Comparison of ENCODE assay signal across 14 cellular contexts in the genomic region with DNA sequence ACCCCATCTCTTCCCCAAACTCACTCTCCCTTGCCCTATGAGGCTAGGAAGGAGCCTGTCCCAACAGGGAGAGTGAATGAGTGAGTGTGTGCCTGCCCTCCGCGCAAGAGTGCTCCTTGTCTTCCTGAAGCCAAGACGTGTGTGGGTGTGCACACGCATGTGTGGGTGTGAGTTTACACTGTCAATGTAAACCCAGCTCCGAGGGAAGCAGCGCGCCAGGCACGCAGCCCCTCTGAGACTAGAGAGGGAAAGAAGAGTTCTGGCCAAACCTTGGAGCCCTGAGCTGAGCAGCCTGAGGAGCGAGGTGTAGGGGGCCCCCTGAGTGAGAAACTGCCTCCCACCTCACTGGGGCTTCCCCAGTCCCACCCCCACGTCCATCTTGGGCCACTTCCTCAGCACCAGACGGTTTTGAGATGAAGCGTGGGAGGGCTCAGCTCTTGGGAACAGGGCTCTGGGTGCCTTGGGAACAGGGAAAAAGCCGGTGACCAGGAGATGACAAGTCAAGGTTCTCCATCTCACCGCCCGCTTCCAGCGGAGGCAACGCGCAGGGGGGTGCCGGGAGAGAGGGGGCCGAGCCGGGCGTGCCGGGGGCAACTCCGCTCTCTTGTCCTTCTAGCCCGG. TPM values are rescaled to one million over a fixed set of nuclear protein-coding genes. Genes with fewer than 3 reads are reported as not detected.
DNase-seq lines count a peak whose midpoint lies in the region; ATAC-seq and TF ChIP-seq lines count a peak whose summit lies in the region.
"Had no signal": no experiment of that assay in that cellular context is flagged by ENCODE, and none has a peak within 500 bp of the region (broad histone marks: within the 10 kb centered on the region; RNA-seq: fewer than 3 reads in every experiment).

No MANE protein-coding gene starts in this region.

- H3K36me3 Mint-ChIP-seq in CD4-positive, CD25-positive, alpha-beta regulatory T cell: no peaks in the 10 kb centered on the region
- no peaks in the 10 kb centered on the region for H3K36me3 Mint-ChIP-seq in WTC11
- peaks cover 6% of the 10 kb centered on the region for H3K36me3 Mint-ChIP-seq in natural killer cell
- peaks cover under 1% of the 10 kb centered on the region for H3K36me3 Mint-ChIP-seq in activated naive CD4-positive, alpha-beta T cell treated with anti-CD3 and anti-CD28 coated beads, Interleukin-2, amount 10 ng/mL, durations not matched to agents 7 days and 5 days
- H3K36me3 Mint-ChIP-seq: CD8-positive, alpha-beta memory T cell; T-cell had no signal

- peaks cover 39% of the 10 kb centered on the region for H3K4me1 ChIP-seq in CD4-positive, CD25-positive, alpha-beta regulatory T cell (ENCODE audit: control insufficient read depth, insufficient read depth, low read length, poor library complexity, severe bottlenecking)
- peaks cover 0 to 62% (median 30%) of the 10 kb centered on the region in 9 donors for H3K4me1 ChIP-seq in heart right ventricle
- H3K4me1 ChIP-seq in osteoblast (ENCODE audit: insufficient read depth, low read length): peaks cover 12% of the 10 kb centered on the region

- peaks cover 7 to 43% (median 26%) of the 10 kb centered on the region in 4 donors for H3K4me1 Mint-ChIP-seq in CD4-positive, CD25-positive, alpha-beta regulatory T cell
- H3K4me1 Mint-ChIP-seq in WTC11: peaks cover 65% of the 10 kb centered on the region
- peaks cover 22 to 45% of the 10 kb centered on the region in 2 donors for H3K4me1 Mint-ChIP-seq in natural killer cell
- peaks cover 34% of the 10 kb centered on the region for H3K4me1 Mint-ChIP-seq in activated naive CD4-positive, alpha-beta T cell treated with anti-CD3 and anti-CD28 coated beads, Interleukin-2, amount 10 ng/mL, durations not matched to agents 7 days and 5 days

- POLR2A ChIA-PET in WTC11 (lab: Charles Lee): interaction anchor here (0.6 to 1.2 kb wide), 2 partner anchors 9 to 11 kb away, joined by 3 to 6 read pairs; no protein-coding TSS in a partner anchor

- H3K4me2 ChIP-seq in osteoblast (ENCODE audit: insufficient read depth, low read length): peak overlapping the region; percentile 20

- H3K9me3 Mint-ChIP-seq in CD4-positive, CD25-positive, alpha-beta regulatory T cell: peaks cover 0 to 6% (median 0%) of the 10 kb centered on the region in 7 donors
- H3K9me3 Mint-ChIP-seq in WTC11 (no peaks in the 10 kb centered on the region), natural killer cell (no peaks in the 10 kb centered on the region)
- no peaks in the 10 kb centered on the region for H3K9me3 Mint-ChIP-seq in activated naive CD4-positive, alpha-beta T cell treated with anti-CD3 and anti-CD28 coated beads, Interleukin-2, amount 10 ng/mL, durations not matched to agents 7 days and 5 days
- H3K9me3 Mint-ChIP-seq: HFFc6, T-cell had no signal

- CTCF ChIA-PET in WTC11 (lab: Charles Lee): interaction anchor here (1.0 to 4.1 kb wide), 3 partner anchors 10 to 509 kb away, joined by 5 to 26 read pairs (median 22); no protein-coding TSS in a partner anchor
- CTCF ChIA-PET in activated naive CD4-positive, alpha-beta T cell treated with anti-CD3 and anti-CD28 coated beads, Interleukin-2, amount 10 ng/mL, durations not matched to agents 7 days and 5 days (lab: Charles Lee): interaction anchor here (0.9 kb wide), 1 partner anchor 11 kb away, joined by 3 read pairs; no protein-coding TSS in a partner anchor

- intact Hi-C loops in heart right ventricle (cut with DNase I): loop anchor here in 2 of 10 donors (2.0 to 5.0 kb wide), 2 partner anchors 196 to 512 kb away; no protein-coding TSS in a partner anchor
- intact Hi-C loops in natural killer cell (cut with micrococcal nuclease): no loop called here

- peaks cover 81% of the 10 kb centered on the region for H3K27me3 Mint-ChIP-seq in CD4-positive, CD25-positive, alpha-beta regulatory T cell
- H3K27me3 Mint-ChIP-seq in WTC11 (ENCODE audit: low read depth): peaks cover 59% of the 10 kb centered on the region
- peaks cover 67 to 80% of the 10 kb centered on the region in 2 donors for H3K27me3 Mint-ChIP-seq in natural killer cell (ENCODE audit: low read depth in 2 of 2)
- peaks cover 67% of the 10 kb centered on the region for H3K27me3 Mint-ChIP-seq in activated naive CD4-positive, alpha-beta T cell treated with anti-CD3 and anti-CD28 coated beads, Interleukin-2, amount 10 ng/mL, durations not matched to agents 7 days and 5 days

- no peak overlapping the region for H3K27ac Mint-ChIP-seq in CD4-positive, CD25-positive, alpha-beta regulatory T cell
- peak overlapping the region; percentile 94 for H3K27ac Mint-ChIP-seq in WTC11
- H3K27ac Mint-ChIP-seq in natural killer cell: no peak overlapping the region
- H3K27ac Mint-ChIP-seq in activated naive CD4-positive, alpha-beta T cell treated with anti-CD3 and anti-CD28 coated beads, Interleukin-2, amount 10 ng/mL, durations not matched to agents 7 days and 5 days: no peak overlapping the region
- H3K27ac Mint-ChIP-seq: HFFc6, T-cell had no signal

- no peak for ATAC-seq in CD4-positive, CD25-positive, alpha-beta regulatory T cell (ENCODE audit: low read depth in 2 of 2)
- ATAC-seq in WTC11 (peak; percentile 3), heart right ventricle (peak in 5 of 8 donors; percentile 14 to 36 (median 28)), natural killer cell (no peak)
- ATAC-seq: T-cell had no signal

- DNase-seq in CD4-positive, CD25-positive, alpha-beta regulatory T cell: no peak
- peak; percentile 53 for DNase-seq in WTC11 (ENCODE audit: low spot score)
- peak; percentile 23 to 65 for DNase-seq in heart right ventricle
- peak; percentile 74 for DNase-seq in osteoblast (ENCODE audit: insufficient read length, low spot score, missing footprints)
- DNase-seq in natural killer cell: no peak
- DNase-seq in activated naive CD4-positive, alpha-beta T cell (lab: John Stamatoyannopoulos, UW): no peak
- no peak for DNase-seq in activated naive CD4-positive, alpha-beta T cell treated with anti-CD3 and anti-CD28 coated beads, Interleukin-2, amount 10 ng/mL, durations not matched to agents 7 days and 5 days
- no peak for DNase-seq in NCI-H774 (lab: John Stamatoyannopoulos, UW)
- DNase-seq: activated effector memory CD4-positive, alpha-beta T cell treated with anti-CD3 and anti-CD28 coated beads, Interleukin-2, amount 50 U/mL, for 16 hours; CD8-positive, alpha-beta memory T cell; HFFc6; NCI-H2081 treated with DMSO at 0.1 percent for 48 hours; T-cell had no signal

- WGBS in heart right ventricle, 2 donors: 4 to 6% methylated on average over 25 of the region's 25 CpGs

- H2AFZ ChIP-seq in osteoblast (ENCODE audit: low read length): peak overlapping the region; percentile 18

- H3K4me3 Mint-ChIP-seq in CD4-positive, CD25-positive, alpha-beta regulatory T cell: peak overlapping the region; percentile 7 to 46 (median 40)
- H3K4me3 Mint-ChIP-seq in WTC11 (peak overlapping the region; percentile 86), natural killer cell (no peak overlapping the region)
- no peak overlapping the region for H3K4me3 Mint-ChIP-seq in activated naive CD4-positive, alpha-beta T cell treated with anti-CD3 and anti-CD28 coated beads, Interleukin-2, amount 10 ng/mL, durations not matched to agents 7 days and 5 days

- peaks cover 0 to 10% of the 10 kb centered on the region in 2 experiments for H3K9me3 ChIP-seq in CD4-positive, CD25-positive, alpha-beta regulatory T cell (ENCODE audit: control insufficient read depth in 2 of 2, low read length in 2 of 2)
- H3K9me3 ChIP-seq in heart right ventricle: no peaks in the 10 kb centered on the region
- no peaks in the 10 kb centered on the region for H3K9me3 ChIP-seq in osteoblast (ENCODE audit: low read depth, low read length)

- H3K4me3 ChIP-seq in CD4-positive, CD25-positive, alpha-beta regulatory T cell (ENCODE audit: low read depth, low read length): no peak overlapping the region
- peak overlapping the region in 9 of 10 donors; percentile 10 to 95 (median 74) for H3K4me3 ChIP-seq in heart right ventricle
- peak overlapping the region; percentile 25 for H3K4me3 ChIP-seq in osteoblast (ENCODE audit: insufficient read depth, low read length)

- H4K20me1 ChIP-seq in osteoblast (ENCODE audit: insufficient read depth, low read length): no peaks in the 10 kb centered on the region

- H3K36me3 ChIP-seq in CD4-positive, CD25-positive, alpha-beta regulatory T cell (ENCODE audit: control insufficient read depth, insufficient read depth, low read length): no peaks in the 10 kb centered on the region
- H3K36me3 ChIP-seq in heart right ventricle: no peaks in the 10 kb centered on the region
- no peaks in the 10 kb centered on the region for H3K36me3 ChIP-seq in osteoblast (ENCODE audit: insufficient read depth, low read length)

- no peak overlapping the region for H3K27ac ChIP-seq in CD4-positive, CD25-positive, alpha-beta regulatory T cell (ENCODE audit: insufficient read depth, low read length, poor library complexity, severe bottlenecking)
- H3K27ac ChIP-seq in heart right ventricle: peak overlapping the region; percentile 86 to 98 (median 93)
- H3K27ac ChIP-seq in osteoblast (ENCODE audit: low read depth, low read length): no peak overlapping the region
- H3K27ac ChIP-seq: epithelial cell of prostate had no signal

- no peak for TF ChIP-seq CTCF in WTC11 (IDR thresholded peaks at IDR 0.05)
- no peak for TF ChIP-seq CTCF in heart right ventricle (IDR thresholded peaks at IDR 0.05)
- no peak for TF ChIP-seq CTCF in osteoblast (IDR thresholded peaks at IDR 0.05; ENCODE audit: extremely low read depth, low read depth, low read length)
- no peak for TF ChIP-seq CTCF in natural killer cell (IDR thresholded peaks at IDR 0.05)

- H3K27me3 ChIP-seq in CD4-positive, CD25-positive, alpha-beta regulatory T cell (ENCODE audit: control insufficient read depth, insufficient read depth, low read length): peaks cover 59% of the 10 kb centered on the region
- peaks cover 0 to 78% (median 26%) of the 10 kb centered on the region in 7 donors for H3K27me3 ChIP-seq in heart right ventricle
- peaks cover 57% of the 10 kb centered on the region for H3K27me3 ChIP-seq in osteoblast (ENCODE audit: insufficient read depth, low read length)

- no peaks in the 10 kb centered on the region for H3K79me2 ChIP-seq in osteoblast (ENCODE audit: insufficient read depth, low read length)

TF ChIP-seq in WTC11, 78 proteins besides CTCF, POLR2A, EP300 and RAD21 (continues in another document):
- no peak for TF ChIP-seq ZNF138 (CRISPR knock-in tag; conservative IDR thresholded peaks at IDR 0.05)
- TF ChIP-seq, protein P1, sequence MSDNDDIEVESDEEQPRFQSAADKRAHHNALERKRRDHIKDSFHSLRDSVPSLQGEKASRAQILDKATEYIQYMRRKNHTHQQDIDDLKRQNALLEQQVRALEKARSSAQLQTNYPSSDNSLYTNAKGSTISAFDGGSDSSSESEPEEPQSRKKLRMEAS (CRISPR knock-in tag; IDR thresholded peaks at IDR 0.05): no peak

RNA-seq across cellular contexts. Expression of a gene that starts 5.1 kb away (rescaled TPM):
- total RNA-seq in CD4-positive, CD25-positive, alpha-beta regulatory T cell: not detected
- polyA plus RNA-seq in CD4-positive, CD25-positive, alpha-beta regulatory T cell: under 1 TPM in 1 of 4 donors, not detected in 3; 0.44 TPM
- total RNA-seq in WTC11 (2021) (4.1 to 12.5 TPM (median 4.7 TPM) in 3 replicates), heart right ventricle (10 to 100 TPM; 13.1 to 27.7 (median 17.7) TPM), osteoblast (2.2 and 5.6 TPM in 2 replicates), natural killer cell (under 1 TPM in 1 of 3 donors, not detected in 2; 0.14 TPM)
- polyA plus RNA-seq in heart right ventricle: 10 to 100 TPM in 1 of 2 donors, 1 to 10 TPM in 1; 7.0 to 11.0 TPM
- total RNA-seq: CD8-positive, alpha-beta memory T cell had no signal
- polyA plus RNA-seq: CD8-positive, alpha-beta memory T cell had no signal

Comparison
In these comparisons a context has a peak if more than half of its experiments do, and no peak if none do; other contexts are left out.
1. ATAC-seq: peak in WTC11 (single experiment) and heart right ventricle (5 of 8); none in CD4-positive, CD25-positive, alpha-beta regulatory T cell (0 of 2) and natural killer cell (0 of 3).
2. DNase-seq: peak in WTC11 (single experiment), heart right ventricle (2 of 2) and osteoblast (single experiment); none in CD4-positive, CD25-positive, alpha-beta regulatory T cell (0 of 3), natural killer cell (single experiment), activated naive CD4-positive, alpha-beta T cell (0 of 4), activated naive CD4-positive, alpha-beta T cell treated with anti-CD3 and anti-CD28 coated beads, Interleukin-2, amount 10 ng/mL, durations not matched to agents 7 days and 5 days (single experiment) and NCI-H774 (single experiment).
3. H3K27ac ChIP-seq: peak in heart right ventricle (10 of 10); none in CD4-positive, CD25-positive, alpha-beta regulatory T cell (single experiment) and osteoblast (single experiment).
4. H3K4me3 Mint-ChIP-seq: peak in CD4-positive, CD25-positive, alpha-beta regulatory T cell (4 of 4) and WTC11 (single experiment); none in natural killer cell (single experiment) and activated naive CD4-positive, alpha-beta T cell treated with anti-CD3 and anti-CD28 coated beads, Interleukin-2, amount 10 ng/mL, durations not matched to agents 7 days and 5 days (single experiment).